21 cellular contexts compared by ENCODE assay signal in the genomic region with DNA sequence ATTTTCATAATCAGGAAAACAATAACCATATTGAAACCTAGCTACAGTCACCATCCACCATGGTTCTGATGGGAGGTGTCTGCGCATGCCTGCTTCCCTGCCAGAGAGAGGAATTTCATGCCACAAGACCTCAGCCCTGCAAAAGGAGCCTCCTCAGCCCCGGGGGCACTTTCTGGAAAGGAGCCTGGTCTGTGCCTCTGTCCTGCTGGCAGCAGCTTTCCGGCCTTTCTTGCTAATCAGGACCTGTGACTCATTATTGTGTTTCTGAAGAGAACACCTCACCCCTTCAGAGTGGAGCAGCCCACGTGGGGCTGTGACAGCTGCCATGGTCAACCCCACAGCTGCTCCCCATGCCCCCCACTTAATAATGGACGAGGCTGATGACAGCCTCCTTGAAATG.
DNase-seq lines count a peak whose midpoint lies in the region; ATAC-seq and TF ChIP-seq lines count a peak whose summit lies in the region.
"Had no signal": no experiment of that assay in that cellular context is flagged by ENCODE, and none has a peak within 500 bp of the region (broad histone marks: within the 10 kb centered on the region; RNA-seq: fewer than 3 reads in every experiment).

No MANE protein-coding gene starts in this region.

- H3K9me3 ChIP-seq in SJCRH30 (replicated peaks), result 0 out of 2 replicates have a peak, but pooled peaks cover 4% of the 10 kb centered on the region
- H3K9me3 ChIP-seq in CD4-positive, alpha-beta T cell (ENCODE audit: control insufficient read depth, low read length), result no peaks in the 10 kb centered on the region
- H3K9me3 ChIP-seq: esophagus squamous epithelium had no signal

- H3K27me3 ChIP-seq in SJCRH30, result no peaks in the 10 kb centered on the region
- no peaks in the 10 kb centered on the region for H3K27me3 ChIP-seq in CD4-positive, alpha-beta T cell (ENCODE audit: control insufficient read depth, insufficient read depth, low read length)

- ATAC-seq in CD4-positive, alpha-beta T cell (ENCODE audit: poor library complexity), result no peak
- ATAC-seq: K562 had no signal

- H3K36me3 ChIP-seq in SJCRH30, result no peaks in the 10 kb centered on the region
- H3K36me3 ChIP-seq: esophagus squamous epithelium, left ventricle myocardium inferior had no signal

- H3K9me3 Mint-ChIP-seq in CD4-positive, alpha-beta T cell, result no peaks in the 10 kb centered on the region
- H3K9me3 Mint-ChIP-seq: activated naive CD8-positive, alpha-beta T cell treated with anti-CD3 and anti-CD28 coated beads for 36 hours; CD4-positive, CD25-positive, alpha-beta regulatory T cell had no signal

- DNase-seq in DMS 273 (lab: John Stamatoyannopoulos, UW; ENCODE audit: unreplicated experiment) (peak; percentile 38), DMS 273 treated with DMSO at 0.1 percent for 48 hours (lab: John Stamatoyannopoulos, UW) (no peak), SJCRH30 (peak; percentile 93 to 94), foreskin fibroblast (peak; percentile 4 to 16), skeletal muscle cell (ENCODE audit: low read depth) (peak; percentile 2)
- no peak for DNase-seq in effector CD8-positive, alpha-beta T cell (lab: John Stamatoyannopoulos, UW)
- no peak for DNase-seq in CD4-positive, alpha-beta T cell
- no peak for DNase-seq in effector CD4-positive, alpha-beta T cell
- DNase-seq: activated CD4-positive, alpha-beta T cell treated with anti-CD3 and anti-CD28 coated beads for 1 hour; activated naive CD8-positive, alpha-beta T cell treated with anti-CD3 and anti-CD28 coated beads for 36 hours; CD4-positive, CD25-positive, alpha-beta regulatory T cell; esophagus squamous epithelium; hippocampal formation; left ventricle myocardium inferior; NCI-H1436 treated with DMSO at 0.1 percent for 48 hours; NCI-H510A; nephron progenitor cell; stimulated activated CD4-positive, alpha-beta T cell treated with anti-CD3 and anti-CD28 coated beads, Interleukin-2, amount 100 ng/mL, for 48 hours had no signal

- no peak for TF ChIP-seq CTCF in foreskin fibroblast (IDR thresholded peaks at IDR 0.05; ENCODE audit: low read depth, low read length)
- TF ChIP-seq CTCF in CD4-positive, alpha-beta T cell (IDR thresholded peaks at IDR 0.05), result no peak

- no peaks in the 10 kb centered on the region for H3K36me3 Mint-ChIP-seq in CD4-positive, alpha-beta T cell (ENCODE audit: low read depth)
- H3K36me3 Mint-ChIP-seq: activated naive CD8-positive, alpha-beta T cell treated with anti-CD3 and anti-CD28 coated beads for 36 hours; CD4-positive, CD25-positive, alpha-beta regulatory T cell had no signal

- H3K4me1 ChIP-seq in SJCRH30, result peaks cover 16% of the 10 kb centered on the region
- H3K4me1 ChIP-seq: left ventricle myocardium inferior had no signal

- H3K27ac Mint-ChIP-seq in CD4-positive, alpha-beta T cell, result no peak overlapping the region
- H3K27ac Mint-ChIP-seq: activated naive CD8-positive, alpha-beta T cell treated with anti-CD3 and anti-CD28 coated beads for 36 hours; CD4-positive, CD25-positive, alpha-beta regulatory T cell; nephron progenitor cell had no signal

- CTCF ChIA-PET in CD4-positive, alpha-beta T cell (lab: Charles Lee), result no interaction called here

- no peak overlapping the region for H3K4me3 Mint-ChIP-seq in CD4-positive, alpha-beta T cell
- H3K4me3 Mint-ChIP-seq: activated naive CD8-positive, alpha-beta T cell treated with anti-CD3 and anti-CD28 coated beads for 36 hours; CD4-positive, CD25-positive, alpha-beta regulatory T cell; nephron progenitor cell had no signal

- H3K4me3 ChIP-seq in SJCRH30 (no peak overlapping the region), foreskin fibroblast (ENCODE audit: low read depth in 1 of 2, low read length in 2 of 2) (no peak overlapping the region), skeletal muscle cell (ENCODE audit: low read depth, low read length) (no peak overlapping the region)
- H3K4me3 ChIP-seq: esophagus squamous epithelium, K562, left ventricle myocardium inferior, PC-9 had no signal

- POLR2A ChIA-PET in CD4-positive, alpha-beta T cell (lab: Charles Lee), result no interaction called here

- H3K4me1 Mint-ChIP-seq in CD4-positive, alpha-beta T cell (ENCODE audit: low read depth), result no peaks in the 10 kb centered on the region
- H3K4me1 Mint-ChIP-seq: activated naive CD8-positive, alpha-beta T cell treated with anti-CD3 and anti-CD28 coated beads for 36 hours; CD4-positive, CD25-positive, alpha-beta regulatory T cell had no signal

- H3K27me3 Mint-ChIP-seq in CD4-positive, alpha-beta T cell, result peaks cover 19% of the 10 kb centered on the region

- intact Hi-C loops in CD4-positive, alpha-beta T cell (cut with DNase I, micrococcal nuclease), result no loop called here

- H3K27ac ChIP-seq in SJCRH30, result peak overlapping the region; percentile 9
- no peak overlapping the region for H3K27ac ChIP-seq in CD4-positive, alpha-beta T cell (ENCODE audit: low read depth, low read length)
- H3K27ac ChIP-seq: 22Rv1, left ventricle myocardium inferior, PC-9 had no signal

Comparison
In these comparisons a context has a peak if more than half of its experiments do, and no peak if none do; other contexts are left out.
1. DNase-seq: peak in DMS 273 (single experiment), SJCRH30 (2 of 2), foreskin fibroblast (2 of 2) and skeletal muscle cell (single experiment); none in DMS 273 treated with DMSO at 0.1 percent for 48 hours (single experiment), effector CD8-positive, alpha-beta T cell (single experiment), CD4-positive, alpha-beta T cell (0 of 10) and effector CD4-positive, alpha-beta T cell (single experiment).